ENCODE assay signal across 24 cellular contexts in the genomic region with DNA sequence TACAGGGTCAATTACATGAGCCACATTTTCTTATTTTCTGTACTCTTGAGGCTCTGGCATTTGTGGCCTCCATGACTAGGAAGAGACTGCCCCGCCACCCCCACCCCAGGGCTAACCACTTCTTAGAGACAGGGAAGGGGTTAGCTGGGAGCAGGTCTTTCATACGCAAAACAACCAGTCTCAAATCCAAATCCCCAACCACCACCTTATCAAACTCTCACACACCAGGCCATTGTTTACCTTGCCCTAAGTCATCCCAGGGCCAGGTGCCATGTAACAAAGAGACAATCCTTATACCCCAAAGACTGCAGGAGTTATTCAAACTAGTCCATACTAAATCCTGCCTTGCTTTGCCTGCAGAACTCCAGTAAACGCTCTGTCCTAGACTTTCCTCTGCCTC.
DNase-seq lines count a peak whose midpoint lies in the region; ATAC-seq and TF ChIP-seq lines count a peak whose summit lies in the region.
"Had no signal": no experiment of that assay in that cellular context is flagged by ENCODE, and none has a peak within 500 bp of the region (broad histone marks: within the 10 kb centered on the region; RNA-seq: fewer than 3 reads in every experiment).

No MANE protein-coding gene starts in this region.

- H3K4me1 ChIP-seq in NT2/D1 (ENCODE audit: insufficient read depth, insufficient read length) (peaks cover 4% of the 10 kb centered on the region), ovary (ENCODE audit: insufficient read depth) (no peaks in the 10 kb centered on the region)
- H3K4me1 ChIP-seq: gastroesophageal sphincter, left ventricle myocardium inferior had no signal

- H3K9me3 ChIP-seq in NT2/D1 (ENCODE audit: insufficient read depth, low read length) (no peaks in the 10 kb centered on the region), ovary (no peaks in the 10 kb centered on the region)
- H3K9me3 ChIP-seq: gastroesophageal sphincter, left ventricle myocardium inferior, MG63, mucosa of descending colon had no signal

- WGBS in ovary, 3 donors, result 87 to 91% (median 89%) methylated on average over 3 of the region's 3 CpGs

- TF ChIP-seq CTCF in ovary (IDR thresholded peaks at IDR 0.05), result no peak

- H3K27me3 ChIP-seq in NT2/D1 (ENCODE audit: insufficient read depth, insufficient read length), result no peaks in the 10 kb centered on the region
- H3K27me3 ChIP-seq in ovary, result no peaks in the 10 kb centered on the region
- H3K27me3 ChIP-seq: gastroesophageal sphincter, MG63 had no signal

- intact Hi-C loops in ovary (cut with DNase I), result no loop called here

- H3K9ac ChIP-seq in NT2/D1 (ENCODE audit: insufficient read length, low read depth), result no peak overlapping the region

- H3K4me3 ChIP-seq in Jurkat, Clone E6-1 (ENCODE audit: low read length), result no peak overlapping the region
- H3K4me3 ChIP-seq in NT2/D1 (ENCODE audit: insufficient read length, low read depth), result no peak overlapping the region
- H3K4me3 ChIP-seq in ovary, result no peak overlapping the region
- H3K4me3 ChIP-seq: gastroesophageal sphincter, left ventricle myocardium inferior, MG63, mucosa of descending colon had no signal

- H3K36me3 ChIP-seq in NT2/D1 (ENCODE audit: insufficient read depth, insufficient read length, low read length) (no peaks in the 10 kb centered on the region), ovary (no peaks in the 10 kb centered on the region)
- H3K36me3 ChIP-seq: gastroesophageal sphincter, left ventricle myocardium inferior, MG63 had no signal

- TF ChIP-seq EP300 in ovary (IDR thresholded peaks at IDR 0.05), result no peak

- ATAC-seq in HG02973 (IDR thresholded peaks at IDR 0.05; ENCODE audit: unreplicated experiment), result no peak
- ATAC-seq: activated CD8-positive, alpha-beta T cell treated with anti-CD3 and anti-CD28 coated beads for 36 hours; activated naive CD4-positive, alpha-beta T cell treated with anti-CD3 and anti-CD28 coated beads, Interleukin-2, amount 50 U/mL, for 72 hours; esophagus mucosa; gastroesophageal sphincter; HCT116; HepG2 had no signal

- TF ChIP-seq POLR2A in ovary (IDR thresholded peaks at IDR 0.05), result no peak

- peak; percentile 25 for DNase-seq in GF-D8 (lab: John Stamatoyannopoulos, UW)
- peak; percentile 50 for DNase-seq in Jurkat, Clone E6-1 (ENCODE audit: low read depth, low spot score)
- DNase-seq in NT2/D1 (ENCODE audit: low read depth, low spot score), result peak; percentile 75
- peak; percentile 22 for DNase-seq in iPS DF 4.7 (ENCODE audit: extremely low read depth, low spot score)
- no peak for DNase-seq in activated CD4-positive, alpha-beta T cell treated with anti-CD3 and anti-CD28 coated beads for 48 hours
- DNase-seq in ovary, result no peak
- DNase-seq: activated B cell treated with CpG ODN at 0.5 μM for 24 hours; activated CD8-positive, alpha-beta T cell treated with anti-CD3 and anti-CD28 coated beads for 36 hours; activated T-cell treated with anti-CD3 and anti-CD28 coated beads, Interleukin-2, amount 50 U/mL, for 1 hour; CD4-positive, alpha-beta T cell; DMS79 treated with DMSO at 0.1 percent for 48 hours; effector CD4-positive, alpha-beta T cell; left ventricle myocardium inferior; MG63; mucosa of descending colon; NCI-H1436; NCI-H226; NK-92 treated with Interleukin-12 subunit alpha and Interleukin-12 subunit beta, amount 100 ng/mL, for 24 hours had no signal

- no peak overlapping the region for H3K27ac ChIP-seq in ovary
- H3K27ac ChIP-seq: gastroesophageal sphincter, left ventricle myocardium inferior had no signal

Comparison
In these comparisons a context has a peak if more than half of its experiments do, and no peak if none do; other contexts are left out.
1. DNase-seq: peak in GF-D8 (single experiment), Jurkat, Clone E6-1 (single experiment), NT2/D1 (single experiment) and iPS DF 4.7 (single experiment); none in activated CD4-positive, alpha-beta T cell treated with anti-CD3 and anti-CD28 coated beads for 48 hours (single experiment) and ovary (0 of 5).